Comparison of ENCODE assay signal across 1 cellular context in genomic region chr6:150631982-150632642, GRCh38.
TF ChIP-seq lines count a peak whose summit lies in the region.

No MANE protein-coding gene starts in this region.

TF ChIP-seq in GM12878, 131 proteins besides CTCF, POLR2A, EP300 and RAD21 (continued from another document):
- no peak for TF ChIP-seq HSF1 (IDR thresholded peaks at IDR 0.05; ENCODE audit: low read depth, low read length)
TF ChIP-seq in GM12878: peak in this region for 0.
